ENCODE assay signal across 1 cellular context in the genomic region with DNA sequence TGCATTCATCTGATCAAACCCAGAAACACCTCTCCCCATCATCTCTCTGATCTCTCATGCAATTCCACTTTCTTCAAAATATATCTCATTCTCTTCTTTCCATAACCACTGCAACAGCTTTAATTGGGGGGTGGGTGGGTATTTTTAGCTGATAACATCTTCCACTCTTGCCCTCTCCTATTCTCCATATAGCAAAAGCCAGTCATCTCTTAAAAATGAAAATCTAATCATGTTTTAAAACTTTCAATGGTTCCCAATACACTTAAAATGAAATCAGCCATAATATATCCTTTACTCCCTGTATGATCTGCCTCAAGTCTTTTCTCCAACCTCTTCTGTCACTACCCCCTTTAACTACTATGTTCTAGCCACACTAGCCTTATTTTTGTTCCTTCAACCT.
TF ChIP-seq lines count a peak whose summit lies in the region.

No MANE protein-coding gene starts in this region.

TF ChIP-seq in liver, 16 proteins besides CTCF, POLR2A, EP300 and RAD21 (continued from another document):
- TF ChIP-seq, protein P1, sequence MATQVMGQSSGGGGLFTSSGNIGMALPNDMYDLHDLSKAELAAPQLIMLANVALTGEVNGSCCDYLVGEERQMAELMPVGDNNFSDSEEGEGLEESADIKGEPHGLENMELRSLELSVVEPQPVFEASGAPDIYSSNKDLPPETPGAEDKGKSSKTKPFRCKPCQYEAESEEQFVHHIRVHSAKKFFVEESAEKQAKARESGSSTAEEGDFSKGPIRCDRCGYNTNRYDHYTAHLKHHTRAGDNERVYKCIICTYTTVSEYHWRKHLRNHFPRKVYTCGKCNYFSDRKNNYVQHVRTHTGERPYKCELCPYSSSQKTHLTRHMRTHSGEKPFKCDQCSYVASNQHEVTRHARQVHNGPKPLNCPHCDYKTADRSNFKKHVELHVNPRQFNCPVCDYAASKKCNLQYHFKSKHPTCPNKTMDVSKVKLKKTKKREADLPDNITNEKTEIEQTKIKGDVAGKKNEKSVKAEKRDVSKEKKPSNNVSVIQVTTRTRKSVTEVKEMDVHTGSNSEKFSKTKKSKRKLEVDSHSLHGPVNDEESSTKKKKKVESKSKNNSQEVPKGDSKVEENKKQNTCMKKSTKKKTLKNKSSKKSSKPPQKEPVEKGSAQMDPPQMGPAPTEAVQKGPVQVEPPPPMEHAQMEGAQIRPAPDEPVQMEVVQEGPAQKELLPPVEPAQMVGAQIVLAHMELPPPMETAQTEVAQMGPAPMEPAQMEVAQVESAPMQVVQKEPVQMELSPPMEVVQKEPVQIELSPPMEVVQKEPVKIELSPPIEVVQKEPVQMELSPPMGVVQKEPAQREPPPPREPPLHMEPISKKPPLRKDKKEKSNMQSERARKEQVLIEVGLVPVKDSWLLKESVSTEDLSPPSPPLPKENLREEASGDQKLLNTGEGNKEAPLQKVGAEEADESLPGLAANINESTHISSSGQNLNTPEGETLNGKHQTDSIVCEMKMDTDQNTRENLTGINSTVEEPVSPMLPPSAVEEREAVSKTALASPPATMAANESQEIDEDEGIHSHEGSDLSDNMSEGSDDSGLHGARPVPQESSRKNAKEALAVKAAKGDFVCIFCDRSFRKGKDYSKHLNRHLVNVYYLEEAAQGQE (IDR thresholded peaks at IDR 0.05), result no peak
- TF ChIP-seq, protein P2, sequence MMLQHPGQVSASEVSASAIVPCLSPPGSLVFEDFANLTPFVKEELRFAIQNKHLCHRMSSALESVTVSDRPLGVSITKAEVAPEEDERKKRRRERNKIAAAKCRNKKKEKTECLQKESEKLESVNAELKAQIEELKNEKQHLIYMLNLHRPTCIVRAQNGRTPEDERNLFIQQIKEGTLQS (IDR thresholded peaks at IDR 0.05), result no peak
- TF ChIP-seq, protein P3, sequence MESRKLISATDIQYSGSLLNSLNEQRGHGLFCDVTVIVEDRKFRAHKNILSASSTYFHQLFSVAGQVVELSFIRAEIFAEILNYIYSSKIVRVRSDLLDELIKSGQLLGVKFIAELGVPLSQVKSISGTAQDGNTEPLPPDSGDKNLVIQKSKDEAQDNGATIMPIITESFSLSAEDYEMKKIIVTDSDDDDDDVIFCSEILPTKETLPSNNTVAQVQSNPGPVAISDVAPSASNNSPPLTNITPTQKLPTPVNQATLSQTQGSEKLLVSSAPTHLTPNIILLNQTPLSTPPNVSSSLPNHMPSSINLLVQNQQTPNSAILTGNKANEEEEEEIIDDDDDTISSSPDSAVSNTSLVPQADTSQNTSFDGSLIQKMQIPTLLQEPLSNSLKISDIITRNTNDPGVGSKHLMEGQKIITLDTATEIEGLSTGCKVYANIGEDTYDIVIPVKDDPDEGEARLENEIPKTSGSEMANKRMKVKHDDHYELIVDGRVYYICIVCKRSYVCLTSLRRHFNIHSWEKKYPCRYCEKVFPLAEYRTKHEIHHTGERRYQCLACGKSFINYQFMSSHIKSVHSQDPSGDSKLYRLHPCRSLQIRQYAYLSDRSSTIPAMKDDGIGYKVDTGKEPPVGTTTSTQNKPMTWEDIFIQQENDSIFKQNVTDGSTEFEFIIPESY (IDR thresholded peaks at IDR 0.05), result no peak
- TF ChIP-seq FOXA2 (IDR thresholded peaks at IDR 0.05) (no peak), TAF1 (conservative IDR thresholded peaks at IDR 0.05) (no peak)
